In the genomic region with DNA sequence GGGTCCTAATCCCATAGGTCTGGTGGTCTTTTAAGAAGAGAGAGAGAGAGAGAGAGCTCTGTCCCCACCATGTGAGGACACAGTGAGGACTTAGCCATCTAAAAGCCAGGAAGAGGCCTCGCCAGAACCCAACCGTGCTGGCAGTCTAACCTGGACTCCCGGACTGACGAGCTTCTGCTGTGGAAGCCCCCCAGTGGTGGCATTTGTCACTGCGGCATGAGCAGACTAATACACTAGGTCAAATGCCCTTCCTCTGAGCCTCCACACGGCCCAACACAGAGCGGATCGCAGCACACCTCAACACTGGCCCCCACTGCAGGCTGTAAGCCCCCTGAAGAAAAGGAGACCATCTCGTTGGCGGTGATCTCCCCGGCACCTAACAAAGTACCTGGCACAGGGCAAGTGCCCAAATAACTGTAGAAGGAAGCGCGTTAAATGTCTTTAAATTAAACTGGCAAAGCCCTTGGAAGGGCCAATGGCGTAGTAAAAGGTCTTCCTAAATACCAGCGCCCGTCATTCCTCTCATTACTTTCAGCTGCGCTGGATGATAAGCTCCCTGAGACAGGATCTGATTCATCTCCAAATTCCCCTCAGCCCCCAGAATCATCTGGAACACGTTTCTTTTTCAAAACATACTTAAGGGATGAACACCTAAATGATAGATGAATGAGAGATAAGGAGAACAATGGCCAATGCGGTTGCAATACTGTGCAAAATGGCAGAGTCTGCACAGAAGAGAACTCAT, we compare ENCODE assay signal across 8 cellular contexts.
DNase-seq lines count a peak whose midpoint lies in the region; ATAC-seq and TF ChIP-seq lines count a peak whose summit lies in the region.

No MANE protein-coding gene starts in this region.

- intact Hi-C loops in right lobe of liver (cut with DNase I): no loop called here

- H3K27me3 ChIP-seq in right lobe of liver: no peaks in the 10 kb centered on the region

- peak; percentile 75 for DNase-seq in ACHN
- DNase-seq in LoVo (ENCODE audit: low spot score): peak; percentile 46
- DNase-seq in activated CD4-positive, CD25-positive, alpha-beta regulatory T cell treated with anti-CD3 and anti-CD28 coated beads, Interleukin-2, amount 50 U/mL, for 16 hours (ENCODE audit: low read depth, low spot score): peak; percentile 40
- DNase-seq in cerebellum (ENCODE audit: low spot score): peak; percentile 51
- peak in 2 of 3 donors; percentile 62 to 75 for DNase-seq in right lobe of liver
- peak; percentile 45 to 55 (median 46) for DNase-seq in stimulated activated CD4-positive, alpha-beta T cell treated with anti-CD3 and anti-CD28 coated beads, TNF-alpha, amount 100 ng/mL, for 4 hours (ENCODE audit: low read depth in 3 of 3)
- no peak for DNase-seq in cortex of kidney (lab: John Stamatoyannopoulos, UW)

- 38% methylated on average over 8 of the region's 19 CpGs for WGBS in right lobe of liver (ENCODE audit: insufficient coverage, low coverage, low lambda C conversion rate, missing lambda C conversion rate)

- ATAC-seq in GM18498 (IDR thresholded peaks at IDR 0.05; ENCODE audit: unreplicated experiment) (peak; percentile 71), right lobe of liver (peak; percentile 77 to 86 (median 83))

- TF ChIP-seq CTCF in right lobe of liver (IDR thresholded peaks at IDR 0.05): peak; percentile 47 to 52 (median 48)

- no peak overlapping the region for H3K4me3 ChIP-seq in right lobe of liver

- H3K9me3 ChIP-seq in right lobe of liver: no peaks in the 10 kb centered on the region

- no peaks in the 10 kb centered on the region for H3K4me1 ChIP-seq in right lobe of liver

- H3K27ac ChIP-seq in right lobe of liver: peak overlapping the region in 1 of 3 donors; percentile 17

- no peak for TF ChIP-seq POLR2A in right lobe of liver (IDR thresholded peaks at IDR 0.05)

- H3K36me3 ChIP-seq in right lobe of liver: no peaks in the 10 kb centered on the region

- in situ Hi-C loops in ACHN (cut with HindIII; ENCODE audit: low pct_ligation_motif_present, low pct_unique_long_range_greater_than_20kb, low sequenced_read_pairs): no loop called here
